In genomic region chr14:37165794-37166193, GRCh38 we compare ENCODE assay signal across 8 cellular contexts. TPM values are rescaled to one million over a fixed set of nuclear protein-coding genes. Genes with fewer than 3 reads are reported as not detected.
"Had no signal": no experiment of that assay in that cellular context is flagged by ENCODE, and none has a peak within 500 bp of the region (broad histone marks: within the 10 kb centered on the region; RNA-seq: fewer than 3 reads in every experiment).

No MANE protein-coding gene starts in this region.

- H3K27ac ChIP-seq: HL-60, KMS-11 had no signal

- FAIRE-seq: HTR-8/SVneo had no signal

- H3K4me2 ChIP-seq: KMS-11 had no signal

- H3K9ac ChIP-seq: KMS-11 had no signal

- DNase-seq: IMR-90, KBM-7, KG1 had no signal

RNA-seq across cellular contexts. Expression of gene SLC25A21, which starts 6.6 kb away (rescaled TPM):
- total RNA-seq: HT-29 had no signal
- polyA plus RNA-seq: IgD-negative memory B cell had no signal

RNA-seq across cellular contexts. Expression of gene MIPOL1, which starts 31.9 kb away (rescaled TPM):
- polyA plus RNA-seq: IgD-negative memory B cell had no signal
